ENCODE assay signal across 8 cellular contexts in genomic region chr11:32891657-32892354, GRCh38. TPM values are rescaled to one million over a fixed set of nuclear protein-coding genes. Genes with fewer than 3 reads are reported as not detected.
A peak's percentile ranks its signal among the peaks of the same experiment; 100 is the strongest.
DNase-seq lines count a peak whose midpoint lies in the region; ATAC-seq and TF ChIP-seq lines count a peak whose summit lies in the region.

No MANE protein-coding gene starts in this region.

- no peaks in the 10 kb centered on the region for H3K9me3 ChIP-seq in mucosa of rectum (ENCODE audit: control insufficient read depth in 2 of 2, low read length in 2 of 2)

- no peaks in the 10 kb centered on the region for H3K27me3 Mint-ChIP-seq in chondrocyte (ENCODE audit: low read depth)

- no peaks in the 10 kb centered on the region for H3K36me3 ChIP-seq in GM06990 (ENCODE audit: control insufficient read depth, insufficient read depth, low read length)
- no peaks in the 10 kb centered on the region for H3K36me3 ChIP-seq in mucosa of rectum (ENCODE audit: control insufficient read depth in 2 of 2, insufficient read depth in 2 of 2, low read length in 2 of 2)

- H3K4me3 ChIP-seq in GM06990 (replicated peaks; ENCODE audit: low read depth, low read length) (peak overlapping the region; percentile 90), mucosa of rectum (ENCODE audit: low read length in 2 of 2) (peak overlapping the region; percentile 87 to 91)

- H3K4me1 ChIP-seq in mucosa of rectum (ENCODE audit: control insufficient read depth in 2 of 2, insufficient read depth in 2 of 2, low read length in 2 of 2) = peaks cover 12 to 13% of the 10 kb centered on the region in 2 donors

- peak overlapping the region; percentile 84 to 88 for H3K9ac ChIP-seq in mucosa of rectum (ENCODE audit: low read depth in 1 of 2, low read length in 2 of 2)

- H3K27me3 ChIP-seq in GM06990 (replicated peaks; ENCODE audit: control insufficient read depth, insufficient read depth, low read length) (no peaks in the 10 kb centered on the region), mucosa of rectum (ENCODE audit: control insufficient read depth in 2 of 2, insufficient read depth in 2 of 2, low read length in 2 of 2) (no peaks in the 10 kb centered on the region)

- no peak for ATAC-seq in HG02623 (IDR thresholded peaks at IDR 0.05; ENCODE audit: unreplicated experiment)
- no peak for ATAC-seq in HG03095 (IDR thresholded peaks at IDR 0.05; ENCODE audit: unreplicated experiment)
- no peak for ATAC-seq in HG03175 (IDR thresholded peaks at IDR 0.05; ENCODE audit: unreplicated experiment)

- peaks cover 38% of the 10 kb centered on the region for H3K4me1 Mint-ChIP-seq in chondrocyte (ENCODE audit: low read depth)

- H3K27ac ChIP-seq in 22Rv1 (peak overlapping the region; percentile 57), mucosa of rectum (ENCODE audit: low read depth in 2 of 2, low read length in 2 of 2) (peak overlapping the region; percentile 78 to 89)

- no peaks in the 10 kb centered on the region for H3K9me3 Mint-ChIP-seq in chondrocyte (ENCODE audit: low read depth)

- DNase-seq in GM06990 (ENCODE audit: extremely low read depth, insufficient read length) = no peak
- DNase-seq in NCI-H748 treated with DMSO at 0.1 percent for 48 hours (lab: John Stamatoyannopoulos, UW) = peak; percentile 77
- DNase-seq in chondrocyte (ENCODE audit: low spot score) = no peak

- peak overlapping the region; percentile 79 for H3K4me3 Mint-ChIP-seq in chondrocyte (ENCODE audit: unreplicated experiment)

- H3K27ac Mint-ChIP-seq in chondrocyte (ENCODE audit: unreplicated experiment) = peak overlapping the region; percentile 80

- TF ChIP-seq CTCF in 22Rv1 (IDR thresholded peaks at IDR 0.05) (no peak), GM06990 (IDR thresholded peaks at IDR 0.05; ENCODE audit: insufficient read depth, low read length, poor library complexity, severe bottlenecking) (no peak), chondrocyte (IDR thresholded peaks at IDR 0.05) (no peak)

- no peaks in the 10 kb centered on the region for H3K36me3 Mint-ChIP-seq in chondrocyte (ENCODE audit: low read depth)

RNA-seq across cellular contexts. Expression of gene QSER1, which starts 0.8 kb away (rescaled TPM):
- total RNA-seq in chondrocyte = 19.9 to 24.2 TPM (median 21.3 TPM) in 3 replicates
